8 cellular contexts compared by ENCODE assay signal in genomic region chr20:23668477-23668951, GRCh38. TPM values are rescaled to one million over a fixed set of nuclear protein-coding genes. Genes with fewer than 3 reads are reported as not detected.
DNase-seq lines count a peak whose midpoint lies in the region; ATAC-seq and TF ChIP-seq lines count a peak whose summit lies in the region.

No MANE protein-coding gene starts in this region.

- TF ChIP-seq CTCF in choroid plexus epithelial cell (conservative IDR thresholded peaks at IDR 0.05; ENCODE audit: low read depth, low read length) = peak; percentile 81
- TF ChIP-seq CTCF in lower leg skin (IDR thresholded peaks at IDR 0.05) = peak in 1 of 3 donors; percentile 36

- no peaks in the 10 kb centered on the region for H3K4me1 ChIP-seq in GM23248 (ENCODE audit: insufficient read depth)

- ATAC-seq in SK-N-SH treated with all-trans-retinoic acid at 6 μM for 48 hours = peak; percentile 94
- no peak for ATAC-seq in stimulated activated naive CD8-positive, alpha-beta T cell treated with anti-CD3 and anti-CD28 coated beads, Interleukin-15, Interleukin-2, amounts not matched to agents 100 U/mL and 50 U/mL, for 24 hours

- no peaks in the 10 kb centered on the region for H3K36me3 ChIP-seq in GM23248 (ENCODE audit: low read depth)

- H3K27ac ChIP-seq in GM23248 = no peak overlapping the region

- no peak overlapping the region for H2AFZ ChIP-seq in GM23248

- 4 to 6% methylated on average over 4 of the region's 4 CpGs for WGBS in GM23248 (ENCODE audit: low coverage in 1 of 2, low lambda C conversion rate in 2 of 2, missing lambda C conversion rate in 2 of 2), 2 experiments
- WGBS in lower leg skin, 2 donors = 5 to 7% methylated on average over 4 of the region's 4 CpGs

- H3K4me2 ChIP-seq in GM23248 (ENCODE audit: unreplicated experiment) = no peak overlapping the region

- no peaks in the 10 kb centered on the region for H3K9me2 ChIP-seq in GM23248 (ENCODE audit: insufficient read depth)

- no peaks in the 10 kb centered on the region for H4K20me1 ChIP-seq in GM23248 (ENCODE audit: insufficient read depth)

- H3F3A ChIP-seq in GM23248 (ENCODE audit: insufficient read depth) = no peaks in the 10 kb centered on the region

- intact Hi-C loops in lower leg skin (cut with DNase I; ENCODE audit: low total_unique reads) = no loop called here

- no peak overlapping the region for H3K9ac ChIP-seq in GM23248

- H3K4me3 ChIP-seq in GM23248 = no peak overlapping the region
- no peak overlapping the region for H3K4me3 ChIP-seq in choroid plexus epithelial cell (ENCODE audit: low read depth, low read length)
- no peak overlapping the region for H3K4me3 ChIP-seq in lower leg skin (ENCODE audit: low read depth, poor library complexity, severe bottlenecking)

- no peaks in the 10 kb centered on the region for H3K9me3 ChIP-seq in GM23248 (ENCODE audit: low read depth)

- in situ Hi-C loops in GM23248 (cut with MboI) = no loop called here

- peak; percentile 53 for DNase-seq in NCI-H2029 treated with DMSO at 0.1 percent for 48 hours (lab: John Stamatoyannopoulos, UW)
- DNase-seq in NCI-H2029 (lab: John Stamatoyannopoulos, UW) = no peak
- peak; percentile 62 for DNase-seq in GM23248
- DNase-seq in M059J (ENCODE audit: low read depth) = peak; percentile 68
- DNase-seq in choroid plexus epithelial cell (ENCODE audit: low read depth) = peak; percentile 77
- DNase-seq in lower leg skin (ENCODE audit: low spot score in 2 of 2) = peak; percentile 39 to 87
- DNase-seq in stimulated activated naive CD8-positive, alpha-beta T cell treated with anti-CD3 and anti-CD28 coated beads, Interleukin-15, Interleukin-2, amounts not matched to agents 100 U/mL and 50 U/mL, for 24 hours = peak; percentile 50

- no peak for TF ChIP-seq POLR2A in lower leg skin (IDR thresholded peaks at IDR 0.05)

- H3K79me2 ChIP-seq in GM23248 (ENCODE audit: insufficient read depth) = no peaks in the 10 kb centered on the region

- H3K27me3 ChIP-seq in GM23248 (replicated peaks; ENCODE audit: insufficient read depth) = no peaks in the 10 kb centered on the region

TF ChIP-seq in SK-N-SH treated with all-trans-retinoic acid at 6 μM for 48 hours, 23 proteins besides CTCF, POLR2A, EP300 and RAD21:
- TF ChIP-seq PATZ1 (CRISPR knock-in tag; IDR thresholded peaks at IDR 0.05; ENCODE audit: borderline replicate concordance) (no peak), SNAI2 (CRISPR knock-in tag; IDR thresholded peaks at IDR 0.05) (no peak), CREB5 (CRISPR knock-in tag; IDR thresholded peaks at IDR 0.05; ENCODE audit: low read depth) (no peak), ZNF8 (CRISPR knock-in tag; IDR thresholded peaks at IDR 0.05) (no peak), RARB (CRISPR knock-in tag; IDR thresholded peaks at IDR 0.05) (no peak), TSHZ2 (CRISPR knock-in tag; IDR thresholded peaks at IDR 0.05) (no peak), ESRRG (CRISPR knock-in tag; IDR thresholded peaks at IDR 0.05) (no peak), PPARA (CRISPR knock-in tag; IDR thresholded peaks at IDR 0.05; ENCODE audit: borderline replicate concordance) (no peak), ZFP3 (CRISPR knock-in tag; IDR thresholded peaks at IDR 0.05) (no peak)

RNA-seq across cellular contexts. Expression of gene CST4, which starts 20.3 kb away (rescaled TPM):
- total RNA-seq in GM23248 (2014; rRNA removed; shearing (Covaris generic)) = not detected in 2 replicates
- not detected in 2 replicates for polyA plus RNA-seq in GM23248 (2016; fragmentation: Nextera tagmentation; extraction: Ambion mirVana)
- 1.1 TPM in 1 of 2 replicates, not detected in the other for total RNA-seq in M059J (2014; rRNA removed; shearing (Covaris generic))
- not detected for total RNA-seq in lower leg skin

RNA-seq across cellular contexts. Expression of gene CST3, which starts 30.8 kb away (rescaled TPM):
- total RNA-seq in GM23248 (2014; rRNA removed; shearing (Covaris generic)) = 396 and 478 TPM in 2 replicates
- 782 and 784 TPM in 2 replicates for polyA plus RNA-seq in GM23248 (2016; fragmentation: Nextera tagmentation; extraction: Ambion mirVana)
- total RNA-seq in M059J (2014; rRNA removed; shearing (Covaris generic)) = 330 and 411 TPM in 2 replicates
- total RNA-seq in lower leg skin = 100 to 1,000 TPM; 348 to 760 (median 498) TPM
